15 cellular contexts compared by ENCODE assay signal in the genomic region with DNA sequence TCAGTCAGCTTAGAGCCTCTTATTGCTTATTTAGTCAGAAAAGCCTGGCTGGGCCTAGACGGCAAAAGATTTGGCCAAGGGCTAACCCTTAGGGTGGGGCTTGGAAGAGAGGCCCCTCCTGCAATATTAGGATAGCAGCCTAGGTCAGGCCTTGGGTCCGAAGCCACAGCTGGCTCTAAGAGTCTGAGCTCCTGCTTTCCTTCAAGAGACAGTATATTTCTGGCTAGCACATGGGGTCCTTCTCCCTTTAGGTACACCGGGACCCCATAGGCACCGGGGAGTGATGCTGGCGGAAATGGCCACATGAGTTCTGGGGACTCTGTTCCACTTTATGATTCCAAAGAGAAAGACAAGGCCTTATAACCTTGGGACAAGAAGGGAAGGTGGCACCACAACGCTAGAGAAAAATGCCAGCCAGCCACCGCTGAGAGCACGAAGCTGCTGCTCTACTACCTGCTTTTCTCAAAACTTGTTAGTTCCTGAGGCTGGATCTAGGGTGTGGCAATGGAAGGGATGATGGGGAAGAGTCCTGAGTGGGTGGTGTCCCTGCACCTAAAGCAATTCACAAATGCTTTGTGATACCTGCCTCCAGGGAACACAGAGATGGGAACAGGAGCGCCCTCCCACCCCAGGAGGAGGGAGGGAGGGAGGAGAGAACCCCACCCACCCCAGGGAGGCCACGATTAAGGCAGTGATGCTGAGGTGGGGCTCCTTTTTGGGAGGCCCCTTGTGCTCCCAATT. TPM values are rescaled to one million over a fixed set of nuclear protein-coding genes. Genes with fewer than 3 reads are reported as not detected.
DNase-seq lines count a peak whose midpoint lies in the region; ATAC-seq and TF ChIP-seq lines count a peak whose summit lies in the region.
"Had no signal": no experiment of that assay in that cellular context is flagged by ENCODE, and none has a peak within 500 bp of the region (broad histone marks: within the 10 kb centered on the region; RNA-seq: fewer than 3 reads in every experiment).

No MANE protein-coding gene starts in this region.

- H3K4me1 ChIP-seq in lower lobe of right lung (peaks cover 46% of the 10 kb centered on the region), stomach (peaks cover 10 to 53% (median 33%) of the 10 kb centered on the region in 4 donors)
- H3K4me1 ChIP-seq in effector memory CD4-positive, alpha-beta T cell (ENCODE audit: control insufficient read depth, insufficient read depth, low read length, poor library complexity, severe bottlenecking), result no peaks in the 10 kb centered on the region

- H3K9me3 ChIP-seq in lower lobe of right lung, result no peaks in the 10 kb centered on the region
- H3K9me3 ChIP-seq in stomach, result no peaks in the 10 kb centered on the region
- H3K9me3 ChIP-seq in effector memory CD4-positive, alpha-beta T cell (ENCODE audit: control insufficient read depth, low read length), result no peaks in the 10 kb centered on the region

- H3K27me3 Mint-ChIP-seq in activated naive CD8-positive, alpha-beta T cell, result no peaks in the 10 kb centered on the region
- no peaks in the 10 kb centered on the region for H3K27me3 Mint-ChIP-seq in activated naive CD8-positive, alpha-beta T cell treated with anti-CD3 and anti-CD28 coated beads, Interleukin-2, amount 50 U/mL, for 24 hours
- no peaks in the 10 kb centered on the region for H3K27me3 Mint-ChIP-seq in activated T-helper 17 cell treated with anti-CD3 and anti-CD28 coated beads, Interleukin-2, amount 50 U/mL, for 72 hours

- H3K27ac ChIP-seq in lower lobe of right lung (peak overlapping the region; percentile 63), stomach (peak overlapping the region in 3 of 5 donors; percentile 36 to 38 (median 38))
- H3K27ac ChIP-seq in effector memory CD4-positive, alpha-beta T cell (ENCODE audit: insufficient read depth, low read length, poor library complexity, severe bottlenecking), result no peak overlapping the region
- H3K27ac ChIP-seq: HL-60, PC-9 had no signal

- TF ChIP-seq EP300 in stomach (IDR thresholded peaks at IDR 0.05), result no peak

- TF ChIP-seq CTCF in lower lobe of right lung (IDR thresholded peaks at IDR 0.05) (no peak), stomach (IDR thresholded peaks at IDR 0.05) (no peak)

- TF ChIP-seq POLR2A in stomach (IDR thresholded peaks at IDR 0.05), result no peak

- no peak for DNase-seq in activated naive CD8-positive, alpha-beta T cell treated with anti-CD3 and anti-CD28 coated beads, Interleukin-2, amount 50 U/mL, for 24 hours
- no peak for DNase-seq in lower lobe of right lung
- no peak for DNase-seq in stomach
- no peak for DNase-seq in SK-N-DZ (ENCODE audit: low spot score)
- no peak for DNase-seq in effector memory CD4-positive, alpha-beta T cell
- DNase-seq: C1 segment of cervical spinal cord, GOT3, KBM-7, NCI-H1092 treated with DMSO at 0.1 percent for 48 hours, NCI-H187, PC-9 had no signal

- no peak for ATAC-seq in activated naive CD8-positive, alpha-beta T cell treated with anti-CD3 and anti-CD28 coated beads, Interleukin-2, amount 50 U/mL, for 24 hours
- no peak for ATAC-seq in activated T-helper 17 cell treated with anti-CD3 and anti-CD28 coated beads, Interleukin-2, amount 50 U/mL, for 72 hours (replicated peaks)
- ATAC-seq in lower lobe of right lung (no peak), HG03521 (IDR thresholded peaks at IDR 0.05; ENCODE audit: unreplicated experiment) (no peak)

- no peaks in the 10 kb centered on the region for H3K9me3 Mint-ChIP-seq in activated naive CD8-positive, alpha-beta T cell (ENCODE audit: low read depth)
- no peaks in the 10 kb centered on the region for H3K9me3 Mint-ChIP-seq in activated naive CD8-positive, alpha-beta T cell treated with anti-CD3 and anti-CD28 coated beads, Interleukin-2, amount 50 U/mL, for 24 hours
- H3K9me3 Mint-ChIP-seq in activated T-helper 17 cell treated with anti-CD3 and anti-CD28 coated beads, Interleukin-2, amount 50 U/mL, for 72 hours, result no peaks in the 10 kb centered on the region

- intact Hi-C loops in lower lobe of right lung (cut with DNase I), result no loop called here
- intact Hi-C loops in stomach (cut with DNase I; ENCODE audit: low total_unique reads), result no loop called here

- no peak overlapping the region for H3K4me3 Mint-ChIP-seq in activated naive CD8-positive, alpha-beta T cell
- no peak overlapping the region for H3K4me3 Mint-ChIP-seq in activated naive CD8-positive, alpha-beta T cell treated with anti-CD3 and anti-CD28 coated beads, Interleukin-2, amount 50 U/mL, for 24 hours
- H3K4me3 Mint-ChIP-seq in activated T-helper 17 cell treated with anti-CD3 and anti-CD28 coated beads, Interleukin-2, amount 50 U/mL, for 72 hours, result no peak overlapping the region

- peaks cover 1% of the 10 kb centered on the region for H3K4me1 Mint-ChIP-seq in activated naive CD8-positive, alpha-beta T cell (ENCODE audit: low read depth)
- H3K4me1 Mint-ChIP-seq in activated naive CD8-positive, alpha-beta T cell treated with anti-CD3 and anti-CD28 coated beads, Interleukin-2, amount 50 U/mL, for 24 hours, result no peaks in the 10 kb centered on the region
- peaks cover 5% of the 10 kb centered on the region for H3K4me1 Mint-ChIP-seq in activated T-helper 17 cell treated with anti-CD3 and anti-CD28 coated beads, Interleukin-2, amount 50 U/mL, for 72 hours

- 76 to 85% (median 84%) methylated on average over 10 of the region's 10 CpGs for WGBS in stomach, 5 donors

- H3K27me3 ChIP-seq in lower lobe of right lung (ENCODE audit: low read depth) (no peaks in the 10 kb centered on the region), stomach (no peaks in the 10 kb centered on the region)
- no peaks in the 10 kb centered on the region for H3K27me3 ChIP-seq in effector memory CD4-positive, alpha-beta T cell (replicated peaks; ENCODE audit: control insufficient read depth, insufficient read depth, low read length, poor library complexity, severe bottlenecking)

- H3K4me3 ChIP-seq in lower lobe of right lung, result no peak overlapping the region
- H3K4me3 ChIP-seq in stomach, result no peak overlapping the region
- H3K4me3 ChIP-seq in effector memory CD4-positive, alpha-beta T cell (ENCODE audit: insufficient read depth, low read depth, low read length, poor library complexity, severe bottlenecking), result no peak overlapping the region
- H3K4me3 ChIP-seq: PC-9 had no signal

- H3K36me3 ChIP-seq in lower lobe of right lung (peaks cover 88% of the 10 kb centered on the region), stomach (peaks cover 67 to 84% (median 78%) of the 10 kb centered on the region in 4 donors)
- H3K36me3 ChIP-seq in effector memory CD4-positive, alpha-beta T cell (ENCODE audit: control insufficient read depth, insufficient read depth, low read length), result peaks cover 57% of the 10 kb centered on the region

- peak overlapping the region; percentile 35 for H3K27ac Mint-ChIP-seq in activated naive CD8-positive, alpha-beta T cell
- H3K27ac Mint-ChIP-seq in activated naive CD8-positive, alpha-beta T cell treated with anti-CD3 and anti-CD28 coated beads, Interleukin-2, amount 50 U/mL, for 24 hours, result no peak overlapping the region
- H3K27ac Mint-ChIP-seq in activated T-helper 17 cell treated with anti-CD3 and anti-CD28 coated beads, Interleukin-2, amount 50 U/mL, for 72 hours, result peak overlapping the region; percentile 36

- H3K36me3 Mint-ChIP-seq in activated naive CD8-positive, alpha-beta T cell, result no peaks in the 10 kb centered on the region
- H3K36me3 Mint-ChIP-seq in activated naive CD8-positive, alpha-beta T cell treated with anti-CD3 and anti-CD28 coated beads, Interleukin-2, amount 50 U/mL, for 24 hours (ENCODE audit: low read depth), result peaks cover 14% of the 10 kb centered on the region
- H3K36me3 Mint-ChIP-seq in activated T-helper 17 cell treated with anti-CD3 and anti-CD28 coated beads, Interleukin-2, amount 50 U/mL, for 72 hours (ENCODE audit: low read depth), result peaks cover 73% of the 10 kb centered on the region

RNA-seq across cellular contexts. Expression of gene AVIL, which starts 3.1 kb away (rescaled TPM):
- 1 to 10 TPM; 1.9 to 2.7 TPM for total RNA-seq in activated T-helper 17 cell treated with anti-CD3 and anti-CD28 coated beads, Interleukin-2, amount 50 U/mL, for 72 hours
- total RNA-seq in lower lobe of right lung (10.8 TPM), stomach (1 to 10 TPM in 4 of 5 donors, under 1 TPM in 1; 0.45 to 5.8 (median 4.1) TPM)
- polyA plus RNA-seq in stomach, result 1 to 10 TPM; 1.5 to 5.9 (median 2.3) TPM
- polyA plus RNA-seq in SK-N-DZ (2014; cell fraction: cytosol; rRNA removed), result 0.63 and 1.1 TPM in 2 replicates
- polyA plus RNA-seq in SK-N-DZ (2014; cell fraction: nucleus; rRNA removed), result 4.4 and 4.9 TPM in 2 replicates

RNA-seq across cellular contexts. Expression of gene CTDSP2, which starts 24.9 kb away (rescaled TPM):
- 100 to 1,000 TPM in 1 of 2 donors, 10 to 100 TPM in 1; 68.5 to 113 TPM for total RNA-seq in activated T-helper 17 cell treated with anti-CD3 and anti-CD28 coated beads, Interleukin-2, amount 50 U/mL, for 72 hours
- total RNA-seq in lower lobe of right lung (220 TPM), stomach (100 to 1,000 TPM in 2 of 5 donors, 10 to 100 TPM in 3; 64.6 to 152 (median 82.4) TPM)
- polyA plus RNA-seq in stomach, result 10 to 100 TPM; 28.4 to 67.4 (median 65.4) TPM
- 43.8 and 49.4 TPM in 2 replicates for polyA plus RNA-seq in SK-N-DZ (2014; cell fraction: cytosol; rRNA removed)
- 45.8 and 57.4 TPM in 2 replicates for polyA plus RNA-seq in SK-N-DZ (2014; cell fraction: nucleus; rRNA removed)

RNA-seq across cellular contexts. Expression of gene TSFM, which starts 39.1 kb away (rescaled TPM):
- 10 to 100 TPM; 30.7 to 63.8 TPM for total RNA-seq in activated T-helper 17 cell treated with anti-CD3 and anti-CD28 coated beads, Interleukin-2, amount 50 U/mL, for 72 hours
- total RNA-seq in lower lobe of right lung, result 22.6 TPM
- total RNA-seq in stomach, result 10 to 100 TPM in 2 of 5 donors, 1 to 10 TPM in 3; 2.3 to 13.8 (median 8.0) TPM
- 10 to 100 TPM; 32.0 to 39.3 (median 37.0) TPM for polyA plus RNA-seq in stomach
- 69.4 and 76.1 TPM in 2 replicates for polyA plus RNA-seq in SK-N-DZ (2014; cell fraction: cytosol; rRNA removed)
- polyA plus RNA-seq in SK-N-DZ (2014; cell fraction: nucleus; rRNA removed), result 49.0 and 61.3 TPM in 2 replicates

RNA-seq across cellular contexts. Expression of gene EEF1AKMT3, which starts 49.2 kb away (rescaled TPM):
- 10 to 100 TPM in 1 of 2 donors, 1 to 10 TPM in 1; 5.4 to 11.5 TPM for total RNA-seq in activated T-helper 17 cell treated with anti-CD3 and anti-CD28 coated beads, Interleukin-2, amount 50 U/mL, for 72 hours
- total RNA-seq in lower lobe of right lung (6.8 TPM), stomach (10 to 100 TPM in 4 of 5 donors, 1 to 10 TPM in 1; 4.0 to 61.4 (median 16.4) TPM)
- polyA plus RNA-seq in stomach, result 1 to 10 TPM; 3.3 to 5.2 (median 3.5) TPM
- polyA plus RNA-seq in SK-N-DZ (2014; cell fraction: cytosol; rRNA removed), result 4.9 and 7.5 TPM in 2 replicates
- 6.4 and 10.0 TPM in 2 replicates for polyA plus RNA-seq in SK-N-DZ (2014; cell fraction: nucleus; rRNA removed)

RNA-seq across cellular contexts. Expression of gene METTL1, which starts 49.7 kb away (rescaled TPM):
- 10 to 100 TPM; 19.0 to 39.5 TPM for total RNA-seq in activated T-helper 17 cell treated with anti-CD3 and anti-CD28 coated beads, Interleukin-2, amount 50 U/mL, for 72 hours
- total RNA-seq in lower lobe of right lung (14.4 TPM), stomach (10 to 100 TPM in 3 of 5 donors, 1 to 10 TPM in 2; 4.4 to 37.9 (median 13.2) TPM)
- 10 to 100 TPM; 13.7 to 24.7 (median 20.2) TPM for polyA plus RNA-seq in stomach
- polyA plus RNA-seq in SK-N-DZ (2014; cell fraction: cytosol; rRNA removed), result 9.8 and 11.7 TPM in 2 replicates
- 19.3 and 31.1 TPM in 2 replicates for polyA plus RNA-seq in SK-N-DZ (2014; cell fraction: nucleus; rRNA removed)
